In the genomic region with DNA sequence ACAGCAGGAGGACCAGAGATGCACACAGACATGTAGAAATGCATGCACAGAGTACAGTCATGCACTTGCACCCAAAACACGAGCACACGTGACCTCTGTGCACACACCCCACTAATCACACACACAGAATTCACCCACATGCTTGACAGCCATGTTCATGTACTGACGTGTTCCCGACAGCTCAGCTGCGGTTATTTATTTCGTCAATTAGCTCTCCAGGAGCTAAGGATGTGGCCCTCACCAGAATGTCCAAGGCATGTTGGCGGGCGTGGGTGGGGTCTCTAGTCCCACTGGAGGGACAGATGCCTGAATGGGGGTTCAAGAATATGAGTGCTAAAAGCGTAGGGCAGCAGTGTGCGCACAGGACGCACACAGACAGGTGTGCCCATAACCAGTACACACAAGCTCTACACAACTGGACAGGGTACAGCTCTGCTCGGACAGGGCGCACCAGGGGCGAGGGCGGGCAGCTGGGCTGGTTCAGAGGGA, we compare ENCODE assay signal across 8 cellular contexts. TPM values are rescaled to one million over a fixed set of nuclear protein-coding genes. Genes with fewer than 3 reads are reported as not detected.
DNase-seq lines count a peak whose midpoint lies in the region; ATAC-seq and TF ChIP-seq lines count a peak whose summit lies in the region.

No MANE protein-coding gene starts in this region.

- CTCF ChIA-PET in T-cell (lab: Charles Lee), result interaction anchor here (0.7 to 1.8 kb wide), 8 partner anchors 24 to 339 kb away, joined by 3 to 8 read pairs (median 4); partner anchors contain the start of genes LIME1 (in 1 of the 2), RTEL1 (in 1 of the 2), TCEA2 (in 1 of the 2) and UCKL1 (in 1 of the 2)

- POLR2A ChIA-PET in T-cell (lab: Charles Lee), result interaction anchor here in 1 of 2 donors (1.0 kb wide), 1 partner anchor 115 kb away, joined by 3 read pairs; the partner anchor contains the start of gene TPD52L2

- TF ChIP-seq CTCF in epithelial cell of esophagus (IDR thresholded peaks at IDR 0.05; ENCODE audit: insufficient read depth, low read depth, low read length, missing control alignments) (no peak), osteocyte (IDR thresholded peaks at IDR 0.05) (no peak)

- H3K36me3 Mint-ChIP-seq in T-cell (peaks cover 24% of the 10 kb centered on the region), osteocyte (ENCODE audit: unreplicated experiment) (peaks cover 18% of the 10 kb centered on the region)

- H3K4me1 Mint-ChIP-seq in T-cell (peaks cover 62 to 68% (median 65%) of the 10 kb centered on the region in 3 donors), osteocyte (ENCODE audit: unreplicated experiment) (peaks cover 48% of the 10 kb centered on the region)

- ATAC-seq in HG02588 (IDR thresholded peaks at IDR 0.05; ENCODE audit: unreplicated experiment), result peak; percentile 6
- peak; percentile 7 to 37 (median 14) for ATAC-seq in T-cell (replicated peaks in 1 of 4)
- ATAC-seq in GM19467 (IDR thresholded peaks at IDR 0.05; ENCODE audit: unreplicated experiment), result no peak

- H3K27ac Mint-ChIP-seq in T-cell (peak overlapping the region; percentile 96 to 98), osteocyte (ENCODE audit: unreplicated experiment) (peak overlapping the region; percentile 88)

- H3K4me3 Mint-ChIP-seq in T-cell (peak overlapping the region; percentile 84 to 94 (median 85)), osteocyte (ENCODE audit: unreplicated experiment) (peak overlapping the region; percentile 86)

- H3K4me3 ChIP-seq in GM08714 (ENCODE audit: low read length), result peak overlapping the region; percentile 68; the same call in 1 of the 2 replicates
- H3K4me3 ChIP-seq in epithelial cell of esophagus (ENCODE audit: low read length), result peak overlapping the region; percentile 93

- H3K27me3 Mint-ChIP-seq in T-cell (no peaks in the 10 kb centered on the region), osteocyte (ENCODE audit: unreplicated experiment) (no peaks in the 10 kb centered on the region)

- DNase-seq in T-cell (peak in 8 of 34 experiments; percentile 24 to 44 (median 30)), epithelial cell of esophagus (ENCODE audit: low read depth) (peak; percentile 94), osteocyte (ENCODE audit: extremely low spot score, unreplicated experiment) (no peak), NOMO-1 treated with dmso at 0.1 percent for 144 hours (lab: John Stamatoyannopoulos, UW; ENCODE audit: unreplicated experiment) (no peak), D341Med (ENCODE audit: low spot score) (no peak)

- H3K9me3 Mint-ChIP-seq in T-cell (no peaks in the 10 kb centered on the region), osteocyte (ENCODE audit: unreplicated experiment) (no peaks in the 10 kb centered on the region)

RNA-seq across cellular contexts. Expression of gene PRPF6, which starts 0.6 kb away (rescaled TPM):
- 100 to 1,000 TPM in 1 of 5 donors, 10 to 100 TPM in 4; 59.8 to 106 (median 83.5) TPM for total RNA-seq in T-cell
- 68.3 and 71.9 TPM in 2 replicates for total RNA-seq in osteocyte

RNA-seq across cellular contexts. Expression of gene SAMD10, which starts 0.9 kb away (rescaled TPM):
- total RNA-seq in T-cell (10 to 100 TPM; 16.1 to 30.8 (median 17.7) TPM), osteocyte (3.5 and 3.7 TPM in 2 replicates)

RNA-seq across cellular contexts. Expression of gene ZNF512B, which starts 10.6 kb away (rescaled TPM):
- total RNA-seq in T-cell (10 to 100 TPM; 22.7 to 26.3 (median 25.1) TPM), osteocyte (39.7 and 40.9 TPM in 2 replicates)

RNA-seq across cellular contexts. Expression of gene UCKL1, which starts 24.1 kb away (rescaled TPM):
- 10 to 100 TPM; 40.6 to 72.3 (median 67.0) TPM for total RNA-seq in T-cell
- total RNA-seq in osteocyte, result 35.5 and 35.9 TPM in 2 replicates

RNA-seq across cellular contexts. Expression of gene C20orf204, which starts 55.6 kb away (rescaled TPM):
- total RNA-seq in T-cell (10 to 100 TPM in 2 of 5 donors, 1 to 10 TPM in 3; 4.5 to 20.8 (median 9.5) TPM), osteocyte (1.3 and 1.4 TPM in 2 replicates)
